Comparison of ENCODE assay signal across 14 cellular contexts in the genomic region with DNA sequence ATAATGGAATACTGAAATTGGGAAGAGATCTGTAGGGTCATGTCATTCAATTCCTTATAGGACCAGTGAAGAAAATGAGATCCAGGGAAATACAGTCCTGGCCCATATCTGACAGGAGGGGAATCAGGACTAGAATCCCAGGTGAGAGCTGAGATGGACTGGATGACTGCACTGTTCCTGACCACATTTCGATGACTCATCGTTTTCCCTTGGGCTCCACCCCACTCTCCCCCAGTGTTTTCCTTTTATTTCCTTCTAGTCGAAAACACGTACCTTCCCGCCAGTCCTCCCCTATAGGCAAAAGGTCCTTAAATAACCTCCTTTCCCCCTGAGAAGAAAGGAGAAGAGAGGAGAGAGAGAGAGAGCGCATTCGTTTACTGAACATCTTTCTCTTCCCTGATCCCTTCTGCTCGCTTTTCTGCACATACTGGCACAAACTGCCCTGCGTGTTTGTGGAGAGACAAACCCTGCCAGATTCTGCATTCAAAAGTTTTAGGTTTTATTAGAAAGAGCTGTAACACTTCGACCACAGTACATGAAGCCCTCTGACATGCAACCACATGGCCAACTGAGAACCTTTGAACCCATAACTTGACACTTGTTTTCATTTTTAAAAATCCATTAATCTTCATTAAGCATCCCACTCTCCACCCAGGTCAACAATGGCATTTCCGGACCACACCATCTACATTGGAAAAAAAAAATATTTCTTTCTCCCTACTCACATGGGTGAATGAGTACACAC.
DNase-seq lines count a peak whose midpoint lies in the region; ATAC-seq and TF ChIP-seq lines count a peak whose summit lies in the region.
"Had no signal": no experiment of that assay in that cellular context is flagged by ENCODE, and none has a peak within 500 bp of the region (broad histone marks: within the 10 kb centered on the region; RNA-seq: fewer than 3 reads in every experiment).

No MANE protein-coding gene starts in this region.

- H2AFZ ChIP-seq in hepatocyte, result no peak overlapping the region

- H3K79me2 ChIP-seq in hepatocyte, result no peaks in the 10 kb centered on the region

- DNase-seq in AG08395 (ENCODE audit: low spot score) (peak; percentile 59), HFF-Myc (ENCODE audit: extremely low read depth, low read depth) (peak; percentile 78), adipocyte (ENCODE audit: low read depth) (peak; percentile 65), hepatocyte (ENCODE audit: low spot score) (no peak), NCI-H2029 treated with DMSO at 0.1 percent for 48 hours (lab: John Stamatoyannopoulos, UW) (no peak)
- no peak for DNase-seq in activated CD4-positive, CD25-positive, alpha-beta regulatory T cell (lab: John Stamatoyannopoulos, UW)
- DNase-seq: activated CD8-positive, alpha-beta memory T cell treated with anti-CD3 and anti-CD28 coated beads for 24 hours; NCI-H748 treated with DMSO at 0.1 percent for 48 hours; SHP77 treated with DMSO at 0.1 percent for 48 hours; stimulated activated CD4-positive, alpha-beta T cell treated with anti-CD3 and anti-CD28 coated beads, Interleukin-4, amount 100 ng/mL, for 1 hour; uterus had no signal

- H3K36me3 ChIP-seq in adipocyte (ENCODE audit: control insufficient read depth, insufficient read depth, low read length, severe bottlenecking), result no peaks in the 10 kb centered on the region
- no peaks in the 10 kb centered on the region for H3K36me3 ChIP-seq in hepatocyte (replicated peaks; ENCODE audit: insufficient read depth, low read depth)
- H3K36me3 ChIP-seq: uterus had no signal

- 0 out of 2 replicates have a peak overlapping the region, but pooled peaks have one; percentile 5 for H3K4me3 ChIP-seq in HFF-Myc (replicated peaks; ENCODE audit: low read depth, low read length)
- H3K4me3 ChIP-seq in adipocyte (ENCODE audit: low read length), result peak overlapping the region; percentile 30
- no peak overlapping the region for H3K4me3 ChIP-seq in hepatocyte
- H3K4me3 ChIP-seq: uterus had no signal

- no peak overlapping the region for H3K4me2 ChIP-seq in hepatocyte

- H3K4me1 ChIP-seq in adipocyte (ENCODE audit: control insufficient read depth, insufficient read depth, low read length), result peaks cover 8% of the 10 kb centered on the region
- no peaks in the 10 kb centered on the region for H3K4me1 ChIP-seq in hepatocyte (ENCODE audit: insufficient read depth)
- H3K4me1 ChIP-seq: uterus had no signal

- TF ChIP-seq CTCF in HFF-Myc (IDR thresholded peaks at IDR 0.05; ENCODE audit: low read depth, low read length, missing control alignments) (no peak), hepatocyte (IDR thresholded peaks at IDR 0.05; ENCODE audit: poor library complexity) (no peak)

- no peak overlapping the region for H3K9ac ChIP-seq in adipocyte (ENCODE audit: low read length)

- no peaks in the 10 kb centered on the region for H3K9me2 ChIP-seq in hepatocyte (replicated peaks; ENCODE audit: insufficient read depth)

- H4K20me1 ChIP-seq in hepatocyte (ENCODE audit: insufficient read depth, poor library complexity, severe bottlenecking), result no peaks in the 10 kb centered on the region

- 76% methylated on average over 11 of the region's 11 CpGs for WGBS in hepatocyte (ENCODE audit: low lambda C conversion rate, missing lambda C conversion rate)

- H3K27ac ChIP-seq in hepatocyte, result peak overlapping the region; percentile 65
- H3K27ac ChIP-seq: uterus had no signal

- H3K9me3 ChIP-seq in adipocyte (ENCODE audit: control insufficient read depth, low read length) (no peaks in the 10 kb centered on the region), hepatocyte (ENCODE audit: low read depth) (no peaks in the 10 kb centered on the region)
- H3K9me3 ChIP-seq: uterus had no signal

- H3K27me3 ChIP-seq in adipocyte (replicated peaks; ENCODE audit: control insufficient read depth, insufficient read depth, low read length), result no peaks in the 10 kb centered on the region
- H3K27me3 ChIP-seq in hepatocyte, result no peaks in the 10 kb centered on the region
- H3K27me3 ChIP-seq: uterus had no signal

- ATAC-seq in GM18511 (IDR thresholded peaks at IDR 0.05; ENCODE audit: unreplicated experiment), result no peak
- ATAC-seq in HG02938 (IDR thresholded peaks at IDR 0.05; ENCODE audit: unreplicated experiment), result no peak
- ATAC-seq: stimulated activated memory B cell treated with anti-CD40 and anti-IgM and Interleukin-4, amounts not matched to agents 10 μg/mL and 1 μg/mL and 100 μg/mL, for 72 hours had no signal

Comparison
In these comparisons a context has a peak if more than half of its experiments do, and no peak if none do; other contexts are left out.
1. DNase-seq: peak in AG08395 (single experiment), HFF-Myc (single experiment) and adipocyte (single experiment); none in hepatocyte (single experiment), activated CD4-positive, CD25-positive, alpha-beta regulatory T cell (0 of 4) and NCI-H2029 treated with DMSO at 0.1 percent for 48 hours (single experiment).